In genomic region chr5:163821142-163821541, GRCh38 we compare ENCODE assay signal across 13 cellular contexts.
"Had no signal": no experiment of that assay in that cellular context is flagged by ENCODE, and none has a peak within 500 bp of the region (broad histone marks: within the 10 kb centered on the region; RNA-seq: fewer than 3 reads in every experiment).

No MANE protein-coding gene starts in this region.

- H3K4me3 Mint-ChIP-seq: activated T-helper 17 cell treated with anti-CD3 and anti-CD28 coated beads, Interleukin-2, amount 50 U/mL, for 72 hours; memory B cell; natural killer cell had no signal

- H3K79me2 ChIP-seq: hepatocyte had no signal

- H3K4me2 ChIP-seq: hepatocyte had no signal

- H2AFZ ChIP-seq: hepatocyte had no signal

- H3K4me1 Mint-ChIP-seq: activated T-helper 17 cell treated with anti-CD3 and anti-CD28 coated beads, Interleukin-2, amount 50 U/mL, for 72 hours; natural killer cell had no signal

- H3K27ac Mint-ChIP-seq: activated T-helper 17 cell treated with anti-CD3 and anti-CD28 coated beads, Interleukin-2, amount 50 U/mL, for 72 hours; memory B cell; natural killer cell had no signal

- H3K4me1 ChIP-seq: stomach had no signal

- ATAC-seq: activated T-helper 17 cell treated with anti-CD3 and anti-CD28 coated beads, Interleukin-2, amount 50 U/mL, for 72 hours; left ventricle myocardium superior; natural killer cell had no signal

- H3K27me3 ChIP-seq: hepatocyte, stomach had no signal

- H3K27ac ChIP-seq: hepatocyte, stomach had no signal

- H3K4me3 ChIP-seq: hepatocyte, stomach had no signal

- H3K27me3 Mint-ChIP-seq: activated T-helper 17 cell treated with anti-CD3 and anti-CD28 coated beads, Interleukin-2, amount 50 U/mL, for 72 hours; memory B cell had no signal

- DNase-seq: activated CD4-positive, alpha-beta T cell treated with anti-CD3 and anti-CD28 coated beads, Interleukin-2, amount 50 U/mL, for 48 hours; activated naive CD4-positive, alpha-beta T cell treated with Interleukin-2 at 50 U/mL for 16 hours; aorta; cerebellar nuclear complex; erythroblast; kidney glomerular epithelial cell; left ventricle myocardium superior; natural killer cell; stimulated activated CD4-positive, alpha-beta T cell treated with anti-CD3 and anti-CD28 coated beads, Interleukin-1b, Interleukin-23, amount 100 ng/mL, for 48 hours; stomach had no signal
